Comparison of ENCODE assay signal across 23 cellular contexts in the genomic region with DNA sequence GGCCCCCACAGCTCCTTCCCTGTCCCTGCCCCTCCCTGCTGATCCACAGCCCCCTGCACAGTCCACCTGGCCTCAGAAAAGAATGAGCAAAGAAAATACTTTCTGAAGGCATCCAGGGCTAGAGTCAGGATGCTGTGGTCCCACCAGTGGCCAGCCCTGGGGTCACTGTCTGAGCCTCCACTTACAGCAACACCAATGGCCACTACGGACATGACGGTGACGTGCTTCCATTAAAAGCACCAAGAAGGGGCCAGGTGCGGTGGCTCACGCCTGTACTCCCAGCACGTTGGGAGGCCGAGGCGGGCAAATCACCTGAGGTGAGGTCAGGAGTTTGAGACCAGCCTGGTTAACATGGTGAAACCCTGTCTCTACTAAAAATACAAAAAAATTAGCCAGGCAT. TPM values are rescaled to one million over a fixed set of nuclear protein-coding genes. Genes with fewer than 3 reads are reported as not detected.
DNase-seq lines count a peak whose midpoint lies in the region; ATAC-seq, FAIRE-seq and TF ChIP-seq lines count a peak whose summit lies in the region.
"Had no signal": no experiment of that assay in that cellular context is flagged by ENCODE, and none has a peak within 500 bp of the region (broad histone marks: within the 10 kb centered on the region; RNA-seq: fewer than 3 reads in every experiment).

No MANE protein-coding gene starts in this region.

- no peak for TF ChIP-seq POLR2A in GM12878 (IDR thresholded peaks at IDR 0.05; ENCODE audit: low read depth, low read length)

- no peaks in the 10 kb centered on the region for H3K27me3 Mint-ChIP-seq in activated CD4-positive, alpha-beta memory T cell treated with anti-CD3 and anti-CD28 coated beads, Interleukin-2, amount 10 ng/mL, durations not matched to agents 7 days and 5 days
- H3K27me3 Mint-ChIP-seq in activated CD4-positive, alpha-beta memory T cell treated with anti-CD3 and anti-CD28 coated beads for 36 hours = peaks cover 12% of the 10 kb centered on the region

- H3K9me3 ChIP-seq in GM12878 (replicated peaks; ENCODE audit: control insufficient read depth, insufficient read depth, low read length) = no peaks in the 10 kb centered on the region; the same call in 2 of the 3 replicates
- no peaks in the 10 kb centered on the region for H3K9me3 ChIP-seq in PC-9 (ENCODE audit: insufficient read depth, low read depth)
- H3K9me3 ChIP-seq: HAP-1 had no signal

- H3K4me2 ChIP-seq in GM12878 (ENCODE audit: control insufficient read depth, insufficient read depth) (0 out of 2 replicates have a peak overlapping the region, but pooled peaks have one; percentile 42), PC-9 (no peak overlapping the region)

- no peak overlapping the region; the same call in 1 of the 2 replicates for H3K9ac ChIP-seq in GM12878 (ENCODE audit: control insufficient read depth, insufficient read depth, low read length)

- POLR2A ChIA-PET in activated CD4-positive, alpha-beta memory T cell treated with anti-CD3 and anti-CD28 coated beads, Interleukin-2, amount 10 ng/mL, durations not matched to agents 7 days and 5 days (lab: Charles Lee) = interaction anchor here (1.3 to 6.8 kb wide), 4 partner anchors 11 to 42 kb away, joined by 3 to 568 read pairs (median 6); no protein-coding TSS in a partner anchor
- POLR2A ChIA-PET in activated CD4-positive, alpha-beta memory T cell treated with anti-CD3 and anti-CD28 coated beads for 36 hours (lab: Charles Lee) = no interaction called here
- POLR2A ChIA-PET in GM12878 (lab: Charles Lee) (interaction anchor here (1.1 to 1.5 kb wide), 3 partner anchors 13 to 66 kb away, joined by 3 to 7 read pairs (median 6); no protein-coding TSS in a partner anchor), PC-9 (lab: Charles Lee; ENCODE audit: unreplicated experiment) (no interaction called here)

- TF ChIP-seq EP300 in GM12878 (IDR thresholded peaks at IDR 0.05; ENCODE audit: borderline replicate concordance in 1 of 2, control insufficient read depth in 1 of 2, low read depth in 2 of 2, low read length in 2 of 2) = no peak

- H3K4me3 ChIP-seq in GM12878 = peak overlapping the region; percentile 41; the same call in 1 of the 2 replicates
- H3K4me3 ChIP-seq in PC-9 = no peak overlapping the region
- H3K4me3 ChIP-seq: HAP-1 had no signal

- 97% methylated on average over 8 of the region's 8 CpGs for WGBS in GM12878 (ENCODE audit: insufficient coverage, insufficient replicate concordance, low lambda C conversion rate, missing lambda C conversion rate)

- no peaks in the 10 kb centered on the region for H3K9me2 ChIP-seq in PC-9 (ENCODE audit: insufficient read depth)

- no peak overlapping the region for H3K27ac Mint-ChIP-seq in activated CD4-positive, alpha-beta memory T cell treated with anti-CD3 and anti-CD28 coated beads, Interleukin-2, amount 10 ng/mL, durations not matched to agents 7 days and 5 days
- no peak overlapping the region for H3K27ac Mint-ChIP-seq in activated CD4-positive, alpha-beta memory T cell treated with anti-CD3 and anti-CD28 coated beads for 36 hours
- H3K27ac Mint-ChIP-seq in stimulated activated effector memory CD8-positive, alpha-beta T cell treated with anti-CD3 and anti-CD28 coated beads, Interleukin-12 subunit alpha, Interleukin-12 subunit beta, amount 100 ng/mL, for 72 hours = no peak overlapping the region
- H3K27ac Mint-ChIP-seq: CD8-positive, alpha-beta T cell had no signal

- BruUV-seq in GM12878 (replicated peaks; lab: Mats Ljungman, UMichigan) (no TSS peak), PC-9 (replicated peaks; lab: Mats Ljungman, UMichigan) (no TSS peak)

- RAD21 ChIA-PET in GM12878 (lab: Charles Lee; ENCODE audit: unreplicated experiment) = interaction anchor here (8.0 kb wide), 1 partner anchor 17 kb away, joined by 120 read pairs; no protein-coding TSS in a partner anchor

- FAIRE-seq in GM12878 (lab: Jason Lieb, UNC) = no peak

- H3K27ac ChIP-seq in GM12878 (ENCODE audit: control insufficient read depth, insufficient read depth) = no peak overlapping the region
- no peak overlapping the region for H3K27ac ChIP-seq in PC-9
- H3K27ac ChIP-seq: RWPE1 had no signal

- peaks cover 4% of the 10 kb centered on the region for H3K9me3 Mint-ChIP-seq in activated CD4-positive, alpha-beta memory T cell treated with anti-CD3 and anti-CD28 coated beads, Interleukin-2, amount 10 ng/mL, durations not matched to agents 7 days and 5 days
- peaks cover 3% of the 10 kb centered on the region for H3K9me3 Mint-ChIP-seq in activated CD4-positive, alpha-beta memory T cell treated with anti-CD3 and anti-CD28 coated beads for 36 hours
- peaks cover 3% of the 10 kb centered on the region for H3K9me3 Mint-ChIP-seq in stimulated activated effector memory CD8-positive, alpha-beta T cell treated with anti-CD3 and anti-CD28 coated beads, Interleukin-12 subunit alpha, Interleukin-12 subunit beta, amount 100 ng/mL, for 72 hours

- no peaks in the 10 kb centered on the region for H3F3A ChIP-seq in PC-9 (ENCODE audit: insufficient read depth, low read depth)

- H3K4me1 ChIP-seq in GM12878 (ENCODE audit: control insufficient read depth, insufficient read depth, low read length) (peaks cover 29% of the 10 kb centered on the region), PC-9 (replicated peaks; ENCODE audit: insufficient read depth) (no peaks in the 10 kb centered on the region)
- H3K4me1 ChIP-seq: HAP-1 had no signal

- no peak for ATAC-seq in GM12878
- ATAC-seq in stimulated activated effector memory CD8-positive, alpha-beta T cell treated with anti-CD3 and anti-CD28 coated beads, Interleukin-12 subunit alpha, Interleukin-12 subunit beta, amount 100 ng/mL, for 72 hours = no peak
- ATAC-seq: CD8-positive, alpha-beta T cell had no signal

- no peak overlapping the region for H3K4me3 Mint-ChIP-seq in activated CD4-positive, alpha-beta memory T cell treated with anti-CD3 and anti-CD28 coated beads, Interleukin-2, amount 10 ng/mL, durations not matched to agents 7 days and 5 days
- no peak overlapping the region for H3K4me3 Mint-ChIP-seq in activated CD4-positive, alpha-beta memory T cell treated with anti-CD3 and anti-CD28 coated beads for 36 hours
- peak overlapping the region; percentile 13 for H3K4me3 Mint-ChIP-seq in stimulated activated effector memory CD8-positive, alpha-beta T cell treated with anti-CD3 and anti-CD28 coated beads, Interleukin-12 subunit alpha, Interleukin-12 subunit beta, amount 100 ng/mL, for 72 hours
- H3K4me3 Mint-ChIP-seq: CD8-positive, alpha-beta T cell had no signal

- CTCF ChIA-PET in activated CD4-positive, alpha-beta memory T cell treated with anti-CD3 and anti-CD28 coated beads, Interleukin-2, amount 10 ng/mL, durations not matched to agents 7 days and 5 days (lab: Charles Lee) = no interaction called here
- CTCF ChIA-PET in activated CD4-positive, alpha-beta memory T cell treated with anti-CD3 and anti-CD28 coated beads for 36 hours (lab: Charles Lee) = no interaction called here
- CTCF ChIA-PET in GM12878 (lab: Yijun Ruan, JAX) = interaction anchor here (0.7 to 2.5 kb wide), 5 partner anchors 13 to 62 kb away, joined by 3 to 11 read pairs (median 5); no protein-coding TSS in a partner anchor
- CTCF ChIA-PET in PC-9 (lab: Charles Lee) = no interaction called here

- TF ChIP-seq CTCF in GM12878 (IDR thresholded peaks at IDR 0.05 in 2 of 3, conservative IDR thresholded peaks at IDR 0.05 in 1 of 3; ENCODE audit: control insufficient read depth in 2 of 3, extremely low read depth in 1 of 3, insufficient read depth in 1 of 3, low read depth in 3 of 3, low read length in 3 of 3) (no peak), PC-9 (conservative IDR thresholded peaks at IDR 0.05) (no peak)

- H4K20me1 ChIP-seq in GM12878 (ENCODE audit: control insufficient read depth, insufficient read depth) (no peaks in the 10 kb centered on the region), PC-9 (ENCODE audit: insufficient read depth) (no peaks in the 10 kb centered on the region)

- intact Hi-C loops in activated CD4-positive, alpha-beta memory T cell treated with anti-CD3 and anti-CD28 coated beads for 36 hours (cut with micrococcal nuclease) = no loop called here
- intact Hi-C loops in GM12878 (cut with micrococcal nuclease; ENCODE audit: unreplicated experiment) = no loop called here
- intact Hi-C loops in PC-9 (cut with micrococcal nuclease; ENCODE audit: unreplicated experiment) = no loop called here

- H3K36me3 ChIP-seq in GM12878 (ENCODE audit: control insufficient read depth in 2 of 2, insufficient read depth in 2 of 2, low read length in 1 of 2) (peaks cover 0 to 2% of the 10 kb centered on the region in 2 experiments; a peak in 2 of 4 replicates), PC-9 (ENCODE audit: low read depth) (no peaks in the 10 kb centered on the region)
- H3K36me3 ChIP-seq: HAP-1 had no signal

- in situ Hi-C loops in GM12878 (cut with MboI) = loop anchor here (10.0 kb wide), 1 partner anchor 1578 kb away; no protein-coding TSS in a partner anchor

- peak; percentile 9 for DNase-seq in activated CD4-positive, alpha-beta memory T cell treated with anti-CD3 and anti-CD28 coated beads, Interleukin-2, amount 10 ng/mL, durations not matched to agents 7 days and 5 days
- no peak for DNase-seq in activated CD4-positive, alpha-beta memory T cell treated with anti-CD3 and anti-CD28 coated beads for 36 hours
- DNase-seq in GM12878 (ENCODE audit: low read depth, low spot score) (no peak), mesenteric fat pad (ENCODE audit: low spot score) (peak; percentile 65), PC-9 (no peak), occipital lobe (lab: John Stamatoyannopoulos, UW) (no peak)
- no peak for DNase-seq in stimulated activated effector memory CD8-positive, alpha-beta T cell treated with anti-CD3 and anti-CD28 coated beads, Interleukin-12 subunit alpha, Interleukin-12 subunit beta, amount 100 ng/mL, for 72 hours (ENCODE audit: low spot score in 2 of 2)
- DNase-seq: 8988T; AML-193; C1 segment of cervical spinal cord; CD8-positive, alpha-beta T cell; DMS153; KBM-7; NCI-H1105; NCI-H2029 treated with DMSO at 0.1 percent for 48 hours; NCI-H226; NCI-H510A treated with DMSO at 0.1 percent for 48 hours; NCI-H748 treated with DMSO at 0.1 percent for 48 hours; SHP77 treated with DMSO at 0.1 percent for 48 hours had no signal

- SMC1A ChIA-PET in GM12878 (lab: Charles Lee; ENCODE audit: uncharacterized antibody, unreplicated experiment) = interaction anchor here (2.4 to 10.3 kb wide), 2 partner anchors 15 to 55 kb away, joined by 5 to 161 read pairs; no protein-coding TSS in a partner anchor

- H2AFZ ChIP-seq in GM12878 (ENCODE audit: control insufficient read depth, low read depth, low read length) (no peak overlapping the region), PC-9 (no peak overlapping the region)

- TF ChIP-seq RAD21 in GM12878 (IDR thresholded peaks at IDR 0.05; ENCODE audit: insufficient read depth, low read depth, low read length) = no peak

- H3K27me3 ChIP-seq in GM12878 (replicated peaks in 1 of 2; ENCODE audit: control insufficient read depth in 2 of 2, insufficient read depth in 2 of 2, low read length in 1 of 2) (no peaks in the 10 kb centered on the region), PC-9 (ENCODE audit: insufficient read depth, low read depth) (peaks cover 53% of the 10 kb centered on the region)

- peaks cover 64% of the 10 kb centered on the region for H3K4me1 Mint-ChIP-seq in activated CD4-positive, alpha-beta memory T cell treated with anti-CD3 and anti-CD28 coated beads, Interleukin-2, amount 10 ng/mL, durations not matched to agents 7 days and 5 days
- peaks cover 30% of the 10 kb centered on the region for H3K4me1 Mint-ChIP-seq in activated CD4-positive, alpha-beta memory T cell treated with anti-CD3 and anti-CD28 coated beads for 36 hours (ENCODE audit: low read depth)
- H3K4me1 Mint-ChIP-seq in stimulated activated effector memory CD8-positive, alpha-beta T cell treated with anti-CD3 and anti-CD28 coated beads, Interleukin-12 subunit alpha, Interleukin-12 subunit beta, amount 100 ng/mL, for 72 hours = peaks cover 60% of the 10 kb centered on the region

- peaks cover 65% of the 10 kb centered on the region for H3K36me3 Mint-ChIP-seq in activated CD4-positive, alpha-beta memory T cell treated with anti-CD3 and anti-CD28 coated beads, Interleukin-2, amount 10 ng/mL, durations not matched to agents 7 days and 5 days (ENCODE audit: low read depth)
- peaks cover 7% of the 10 kb centered on the region for H3K36me3 Mint-ChIP-seq in activated CD4-positive, alpha-beta memory T cell treated with anti-CD3 and anti-CD28 coated beads for 36 hours
- peaks cover 63% of the 10 kb centered on the region for H3K36me3 Mint-ChIP-seq in stimulated activated effector memory CD8-positive, alpha-beta T cell treated with anti-CD3 and anti-CD28 coated beads, Interleukin-12 subunit alpha, Interleukin-12 subunit beta, amount 100 ng/mL, for 72 hours
- H3K36me3 Mint-ChIP-seq: CD8-positive, alpha-beta T cell had no signal

- H3K79me2 ChIP-seq in GM12878 (ENCODE audit: control insufficient read depth, insufficient read depth, low read length) = peaks cover 16% of the 10 kb centered on the region
- H3K79me2 ChIP-seq in PC-9 (ENCODE audit: low read depth) = no peaks in the 10 kb centered on the region

RNA-seq across cellular contexts. Expression of a gene that starts 4.0 kb away (rescaled TPM):
- total RNA-seq in activated CD4-positive, alpha-beta memory T cell treated with anti-CD3 and anti-CD28 coated beads, Interleukin-2, amount 10 ng/mL, durations not matched to agents 7 days and 5 days = 10 to 100 TPM; 43.8 to 44.4 TPM
- 10 to 100 TPM; 17.7 to 18.1 TPM for total RNA-seq in activated CD4-positive, alpha-beta memory T cell treated with anti-CD3 and anti-CD28 coated beads for 36 hours
- total RNA-seq in GM12878 (2013; cell fraction: nucleolus; rRNA removed) = 21.3 and 27.7 TPM in 2 replicates
- total RNA-seq in GM12878 (2014; rRNA removed) (12.4 and 15.1 TPM in 2 replicates), GM12878 (2014; rRNA removed; fragmentation: Illumina TruSeq; extraction: Trizol) (8.7 and 9.5 TPM in 2 replicates), GM12878 (2021) (14.2 and 15.0 TPM in 2 replicates), mesenteric fat pad (0.10 TPM), PC-9 (2021) (not detected in 2 replicates), occipital lobe (44.5 TPM)
- 5.9 TPM for polyA plus RNA-seq in GM12878 (2011; ENCODE audit: low read depth)
- polyA plus RNA-seq in GM12878 (2011; rRNA removed) (16.7 and 20.3 TPM in 2 replicates), GM12878 (2014; fragmentation: Illumina TruSeq; extraction: Trizol) (7.2 and 9.8 TPM in 2 replicates), GM12878 (2014; fragmentation: Nextera tagmentation; extraction: Ambion mirVana) (1 to 10 TPM in 1 of 2 experiments, under 1 TPM in 1; 0.52 to 1.6 TPM), GM12878 (2014; rRNA removed) (11.8 and 12.2 TPM in 2 replicates), GM12878 (2016; fragmentation: Nextera tagmentation; extraction: Ambion mirVana) (10 to 100 TPM; 15.9 to 16.6 TPM)
- 12.9 and 19.9 TPM in 2 replicates for polyA plus RNA-seq in GM12878 (2011; cell fraction: cytosol; rRNA removed)
- polyA plus RNA-seq in GM12878 (2011; cell fraction: nucleus; rRNA removed) = 22.6 and 29.3 TPM in 2 replicates
- polyA plus RNA-seq in GM12878 (2012) = 8.7 and 10.8 TPM in 2 replicates
- 6.1 and 12.1 TPM in 2 replicates for polyA minus RNA-seq in GM12878 (2011; rRNA and poly(A)+ RNA removed)
- 5.9 and 6.0 TPM in 2 replicates for polyA minus RNA-seq in GM12878 (2011; cell fraction: cytosol; rRNA and poly(A)+ RNA removed)
- 11.4 and 21.7 TPM in 2 replicates for polyA minus RNA-seq in GM12878 (2011; cell fraction: nucleus; rRNA and poly(A)+ RNA removed)
- total RNA-seq: G401, HT1080 had no signal

Comparison
In these comparisons a context has a peak if more than half of its experiments do, and no peak if none do; other contexts are left out.
1. DNase-seq: peak in activated CD4-positive, alpha-beta memory T cell treated with anti-CD3 and anti-CD28 coated beads, Interleukin-2, amount 10 ng/mL, durations not matched to agents 7 days and 5 days (single experiment) and mesenteric fat pad (single experiment); none in activated CD4-positive, alpha-beta memory T cell treated with anti-CD3 and anti-CD28 coated beads for 36 hours (single experiment), GM12878 (single experiment), stimulated activated effector memory CD8-positive, alpha-beta T cell treated with anti-CD3 and anti-CD28 coated beads, Interleukin-12 subunit alpha, Interleukin-12 subunit beta, amount 100 ng/mL, for 72 hours (0 of 2), PC-9 (0 of 2) and occipital lobe (single experiment).
2. POLR2A ChIA-PET loops: an anchor here in activated CD4-positive, alpha-beta memory T cell treated with anti-CD3 and anti-CD28 coated beads, Interleukin-2, amount 10 ng/mL, durations not matched to agents 7 days and 5 days (1.3 to 6.8 kb wide) and GM12878 (1.1 to 1.5 kb wide); none called in activated CD4-positive, alpha-beta memory T cell treated with anti-CD3 and anti-CD28 coated beads for 36 hours and PC-9.